Comparison of ENCODE assay signal across 17 cellular contexts in the genomic region with DNA sequence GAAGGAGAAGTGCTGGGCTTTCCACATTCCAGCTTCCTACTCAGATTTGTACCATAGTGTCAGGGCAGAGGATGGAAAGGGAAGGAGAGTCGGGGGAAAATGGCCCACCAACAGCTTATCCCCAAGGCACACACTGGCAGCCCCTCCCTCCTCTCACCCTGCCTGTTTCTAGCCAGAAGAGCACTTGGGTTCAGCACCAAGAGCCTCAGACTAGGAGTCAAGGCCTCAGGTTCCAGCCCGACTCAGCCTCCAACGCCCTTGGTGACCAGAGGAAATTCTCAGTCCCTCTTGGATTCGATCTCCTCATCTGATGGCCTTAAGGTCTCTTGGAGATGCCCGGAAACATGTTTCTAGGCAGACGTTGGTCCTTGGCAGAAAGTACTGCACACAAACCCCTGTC.
"Had no signal": no experiment of that assay in that cellular context is flagged by ENCODE, and none has a peak within 500 bp of the region (broad histone marks: within the 10 kb centered on the region; RNA-seq: fewer than 3 reads in every experiment).

No MANE protein-coding gene starts in this region.

- H3K27ac ChIP-seq: parathyroid adenoma, SJSA1 had no signal

- DNase-seq: activated CD4-positive, alpha-beta T cell treated with anti-CD3 and anti-CD28 coated beads, Interleukin-2, amount 50 U/mL, for 4 hours; activated effector memory CD4-positive, alpha-beta T cell treated with Interleukin-2 at 50 U/mL for 16 hours; activated T-cell treated with anti-CD3 and anti-CD28 coated beads, Interleukin-2, amount 50 U/mL, for 24 hours; amygdala; effector CD4-positive, alpha-beta T cell; esophagus squamous epithelium; hypothalamus; mesenchymal stem cell; stimulated activated CD4-positive, alpha-beta T cell treated with anti-CD3 and anti-CD28 coated beads, Interleukin-4, amount 100 ng/mL, for 24 hours; stimulated activated naive CD4-positive, alpha-beta T cell; T-helper 9 cell had no signal

- H3K4me1 Mint-ChIP-seq: central memory CD8-positive, alpha-beta T cell had no signal

- H3K36me3 Mint-ChIP-seq: activated naive CD4-positive, alpha-beta T cell treated with anti-CD3 and anti-CD28 coated beads, Interleukin-2, amount 50 U/mL, for 72 hours; brain had no signal

- H3K9ac ChIP-seq: parathyroid adenoma had no signal

- H2AFZ ChIP-seq: parathyroid adenoma had no signal

- H3K9me3 ChIP-seq: esophagus squamous epithelium, SJSA1 had no signal

- H3K9me3 Mint-ChIP-seq: activated naive CD4-positive, alpha-beta T cell treated with anti-CD3 and anti-CD28 coated beads, Interleukin-2, amount 50 U/mL, for 72 hours; activated T-cell treated with anti-CD3 and anti-CD28 coated beads, Interleukin-2, amount 50 U/mL, for 24 hours; brain; central memory CD8-positive, alpha-beta T cell had no signal

- H3K27ac Mint-ChIP-seq: activated naive CD4-positive, alpha-beta T cell treated with anti-CD3 and anti-CD28 coated beads, Interleukin-2, amount 50 U/mL, for 72 hours; activated T-cell treated with anti-CD3 and anti-CD28 coated beads, Interleukin-2, amount 50 U/mL, for 24 hours had no signal

- H3K4me3 ChIP-seq: coronary artery, esophagus squamous epithelium, SJSA1 had no signal

- H3K27me3 ChIP-seq: esophagus squamous epithelium, SJSA1 had no signal

- H3K4me3 Mint-ChIP-seq: activated T-cell treated with anti-CD3 and anti-CD28 coated beads, Interleukin-2, amount 50 U/mL, for 24 hours; brain; central memory CD8-positive, alpha-beta T cell had no signal

- ATAC-seq: activated naive CD4-positive, alpha-beta T cell treated with anti-CD3 and anti-CD28 coated beads, Interleukin-2, amount 50 U/mL, for 72 hours had no signal

- H3K36me3 ChIP-seq: esophagus squamous epithelium, SJSA1 had no signal
